1 cellular context compared by ENCODE assay signal in the genomic region with DNA sequence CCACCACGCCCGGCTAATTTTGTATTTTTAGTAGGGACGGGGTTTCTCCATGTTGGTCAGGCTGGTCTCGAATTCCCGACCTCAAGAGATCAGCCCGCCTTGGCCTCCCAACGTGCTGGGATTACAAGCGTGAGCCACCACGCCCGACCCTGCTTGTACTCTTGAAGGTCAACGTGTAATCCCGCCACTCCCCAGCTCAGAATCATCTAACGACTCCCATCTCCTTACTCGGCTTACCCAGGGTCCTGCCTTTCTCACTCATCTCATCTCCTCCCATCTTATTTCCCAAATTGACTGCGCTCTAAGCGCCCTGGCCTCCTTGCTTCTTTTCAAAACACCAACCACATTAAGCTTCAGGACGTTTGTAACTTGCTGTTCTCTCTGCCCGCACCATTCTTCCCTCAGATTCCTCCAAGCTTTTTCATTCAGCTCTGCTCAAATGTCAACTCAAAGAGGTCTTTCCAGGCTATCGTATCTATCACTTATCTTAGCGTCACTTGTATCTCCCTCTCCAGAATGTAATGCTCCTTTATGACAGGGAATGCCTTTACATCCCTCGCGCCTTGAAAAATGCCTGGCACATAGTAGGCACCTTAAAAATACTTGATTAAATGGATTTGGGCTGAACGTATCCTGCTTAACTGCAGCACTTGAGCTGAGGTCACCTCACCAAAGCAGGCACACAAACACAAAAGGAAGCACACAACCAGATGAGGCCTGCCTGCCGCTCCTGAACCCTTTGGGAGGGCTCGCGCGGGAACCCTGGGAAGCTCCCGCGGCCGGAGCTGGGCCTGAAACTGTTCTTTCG.
TF ChIP-seq lines count a peak whose summit lies in the region.

No MANE protein-coding gene starts in this region.

TF ChIP-seq in HepG2, 621 proteins besides CTCF, POLR2A, EP300 and RAD21 (continued from another document and continues in another):
- TF ChIP-seq, protein P1, sequence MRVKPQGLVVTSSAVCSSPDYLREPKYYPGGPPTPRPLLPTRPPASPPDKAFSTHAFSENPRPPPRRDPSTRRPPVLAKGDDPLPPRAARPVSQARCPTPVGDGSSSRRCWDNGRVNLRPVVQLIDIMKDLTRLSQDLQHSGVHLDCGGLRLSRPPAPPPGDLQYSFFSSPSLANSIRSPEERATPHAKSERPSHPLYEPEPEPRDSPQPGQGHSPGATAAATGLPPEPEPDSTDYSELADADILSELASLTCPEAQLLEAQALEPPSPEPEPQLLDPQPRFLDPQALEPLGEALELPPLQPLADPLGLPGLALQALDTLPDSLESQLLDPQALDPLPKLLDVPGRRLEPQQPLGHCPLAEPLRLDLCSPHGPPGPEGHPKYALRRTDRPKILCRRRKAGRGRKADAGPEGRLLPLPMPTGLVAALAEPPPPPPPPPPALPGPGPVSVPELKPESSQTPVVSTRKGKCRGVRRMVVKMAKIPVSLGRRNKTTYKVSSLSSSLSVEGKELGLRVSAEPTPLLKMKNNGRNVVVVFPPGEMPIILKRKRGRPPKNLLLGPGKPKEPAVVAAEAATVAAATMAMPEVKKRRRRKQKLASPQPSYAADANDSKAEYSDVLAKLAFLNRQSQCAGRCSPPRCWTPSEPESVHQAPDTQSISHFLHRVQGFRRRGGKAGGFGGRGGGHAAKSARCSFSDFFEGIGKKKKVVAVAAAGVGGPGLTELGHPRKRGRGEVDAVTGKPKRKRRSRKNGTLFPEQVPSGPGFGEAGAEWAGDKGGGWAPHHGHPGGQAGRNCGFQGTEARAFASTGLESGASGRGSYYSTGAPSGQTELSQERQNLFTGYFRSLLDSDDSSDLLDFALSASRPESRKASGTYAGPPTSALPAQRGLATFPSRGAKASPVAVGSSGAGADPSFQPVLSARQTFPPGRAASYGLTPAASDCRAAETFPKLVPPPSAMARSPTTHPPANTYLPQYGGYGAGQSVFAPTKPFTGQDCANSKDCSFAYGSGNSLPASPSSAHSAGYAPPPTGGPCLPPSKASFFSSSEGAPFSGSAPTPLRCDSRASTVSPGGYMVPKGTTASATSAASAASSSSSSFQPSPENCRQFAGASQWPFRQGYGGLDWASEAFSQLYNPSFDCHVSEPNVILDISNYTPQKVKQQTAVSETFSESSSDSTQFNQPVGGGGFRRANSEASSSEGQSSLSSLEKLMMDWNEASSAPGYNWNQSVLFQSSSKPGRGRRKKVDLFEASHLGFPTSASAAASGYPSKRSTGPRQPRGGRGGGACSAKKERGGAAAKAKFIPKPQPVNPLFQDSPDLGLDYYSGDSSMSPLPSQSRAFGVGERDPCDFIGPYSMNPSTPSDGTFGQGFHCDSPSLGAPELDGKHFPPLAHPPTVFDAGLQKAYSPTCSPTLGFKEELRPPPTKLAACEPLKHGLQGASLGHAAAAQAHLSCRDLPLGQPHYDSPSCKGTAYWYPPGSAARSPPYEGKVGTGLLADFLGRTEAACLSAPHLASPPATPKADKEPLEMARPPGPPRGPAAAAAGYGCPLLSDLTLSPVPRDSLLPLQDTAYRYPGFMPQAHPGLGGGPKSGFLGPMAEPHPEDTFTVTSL (CRISPR knock-in tag; IDR thresholded peaks at IDR 0.05; ENCODE audit: borderline replicate concordance), result no peak
- TF ChIP-seq PTBP1 (IDR thresholded peaks at IDR 0.05; ENCODE audit: low read depth, low read length, poor library complexity, severe bottlenecking), result no peak
- TF ChIP-seq, protein P2, sequence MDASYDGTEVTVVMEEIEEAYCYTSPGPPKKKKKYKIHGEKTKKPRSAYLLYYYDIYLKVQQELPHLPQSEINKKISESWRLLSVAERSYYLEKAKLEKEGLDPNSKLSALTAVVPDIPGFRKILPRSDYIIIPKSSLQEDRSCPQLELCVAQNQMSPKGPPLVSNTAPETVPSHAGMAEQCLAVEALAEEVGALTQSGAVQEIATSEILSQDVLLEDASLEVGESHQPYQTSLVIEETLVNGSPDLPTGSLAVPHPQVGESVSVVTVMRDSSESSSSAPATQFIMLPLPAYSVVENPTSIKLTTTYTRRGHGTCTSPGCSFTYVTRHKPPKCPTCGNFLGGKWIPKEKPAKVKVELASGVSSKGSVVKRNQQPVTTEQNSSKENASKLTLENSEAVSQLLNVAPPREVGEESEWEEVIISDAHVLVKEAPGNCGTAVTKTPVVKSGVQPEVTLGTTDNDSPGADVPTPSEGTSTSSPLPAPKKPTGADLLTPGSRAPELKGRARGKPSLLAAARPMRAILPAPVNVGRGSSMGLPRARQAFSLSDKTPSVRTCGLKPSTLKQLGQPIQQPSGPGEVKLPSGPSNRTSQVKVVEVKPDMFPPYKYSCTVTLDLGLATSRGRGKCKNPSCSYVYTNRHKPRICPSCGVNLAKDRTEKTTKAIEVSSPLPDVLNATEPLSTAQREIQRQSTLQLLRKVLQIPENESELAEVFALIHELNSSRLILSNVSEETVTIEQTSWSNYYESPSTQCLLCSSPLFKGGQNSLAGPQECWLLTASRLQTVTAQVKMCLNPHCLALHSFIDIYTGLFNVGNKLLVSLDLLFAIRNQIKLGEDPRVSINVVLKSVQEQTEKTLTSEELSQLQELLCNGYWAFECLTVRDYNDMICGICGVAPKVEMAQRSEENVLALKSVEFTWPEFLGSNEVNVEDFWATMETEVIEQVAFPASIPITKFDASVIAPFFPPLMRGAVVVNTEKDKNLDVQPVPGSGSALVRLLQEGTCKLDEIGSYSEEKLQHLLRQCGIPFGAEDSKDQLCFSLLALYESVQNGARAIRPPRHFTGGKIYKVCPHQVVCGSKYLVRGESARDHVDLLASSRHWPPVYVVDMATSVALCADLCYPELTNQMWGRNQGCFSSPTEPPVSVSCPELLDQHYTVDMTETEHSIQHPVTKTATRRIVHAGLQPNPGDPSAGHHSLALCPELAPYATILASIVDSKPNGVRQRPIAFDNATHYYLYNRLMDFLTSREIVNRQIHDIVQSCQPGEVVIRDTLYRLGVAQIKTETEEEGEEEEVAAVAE (CRISPR knock-in tag; IDR thresholded peaks at IDR 0.05; ENCODE audit: borderline replicate concordance), result no peak
- TF ChIP-seq ZSCAN29 (CRISPR knock-in tag; conservative IDR thresholded peaks at IDR 0.05), result no peak
- TF ChIP-seq, protein P3, sequence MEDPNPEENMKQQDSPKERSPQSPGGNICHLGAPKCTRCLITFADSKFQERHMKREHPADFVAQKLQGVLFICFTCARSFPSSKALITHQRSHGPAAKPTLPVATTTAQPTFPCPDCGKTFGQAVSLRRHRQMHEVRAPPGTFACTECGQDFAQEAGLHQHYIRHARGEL (CRISPR knock-in tag; IDR thresholded peaks at IDR 0.05), result 0 out of 2 replicates have a peak, but pooled peaks have one; percentile 16
- TF ChIP-seq ZNF563 (CRISPR knock-in tag; IDR thresholded peaks at IDR 0.05), result 0 out of 2 replicates have a peak, but pooled peaks have one; percentile 25
- TF ChIP-seq NFE2 (CRISPR knock-in tag; IDR thresholded peaks at IDR 0.05), result no peak
- TF ChIP-seq, protein P4, sequence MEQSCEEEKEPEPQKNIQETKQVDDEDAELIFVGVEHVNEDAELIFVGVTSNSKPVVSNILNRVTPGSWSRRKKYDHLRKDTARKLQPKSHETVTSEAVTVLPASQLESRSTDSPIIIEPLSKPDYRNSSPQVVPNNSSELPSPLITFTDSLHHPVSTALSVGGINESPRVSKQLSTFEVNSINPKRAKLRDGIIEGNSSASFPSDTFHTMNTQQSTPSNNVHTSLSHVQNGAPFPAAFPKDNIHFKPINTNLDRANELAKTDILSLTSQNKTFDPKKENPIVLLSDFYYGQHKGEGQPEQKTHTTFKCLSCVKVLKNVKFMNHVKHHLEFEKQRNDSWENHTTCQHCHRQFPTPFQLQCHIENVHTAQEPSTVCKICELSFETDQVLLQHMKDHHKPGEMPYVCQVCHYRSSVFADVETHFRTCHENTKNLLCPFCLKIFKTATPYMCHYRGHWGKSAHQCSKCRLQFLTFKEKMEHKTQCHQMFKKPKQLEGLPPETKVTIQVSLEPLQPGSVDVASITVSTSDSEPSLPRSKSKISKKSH (CRISPR knock-in tag; IDR thresholded peaks at IDR 0.05; ENCODE audit: borderline replicate concordance), result no peak
- TF ChIP-seq, protein P5, sequence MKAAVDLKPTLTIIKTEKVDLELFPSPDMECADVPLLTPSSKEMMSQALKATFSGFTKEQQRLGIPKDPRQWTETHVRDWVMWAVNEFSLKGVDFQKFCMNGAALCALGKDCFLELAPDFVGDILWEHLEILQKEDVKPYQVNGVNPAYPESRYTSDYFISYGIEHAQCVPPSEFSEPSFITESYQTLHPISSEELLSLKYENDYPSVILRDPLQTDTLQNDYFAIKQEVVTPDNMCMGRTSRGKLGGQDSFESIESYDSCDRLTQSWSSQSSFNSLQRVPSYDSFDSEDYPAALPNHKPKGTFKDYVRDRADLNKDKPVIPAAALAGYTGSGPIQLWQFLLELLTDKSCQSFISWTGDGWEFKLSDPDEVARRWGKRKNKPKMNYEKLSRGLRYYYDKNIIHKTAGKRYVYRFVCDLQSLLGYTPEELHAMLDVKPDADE (CRISPR knock-in tag; IDR thresholded peaks at IDR 0.05), result no peak
- no peak for TF ChIP-seq HOXA7 (CRISPR knock-in tag; IDR thresholded peaks at IDR 0.05)
- no peak for TF ChIP-seq SRY (CRISPR knock-in tag; IDR thresholded peaks at IDR 0.05)
- peak; percentile 16; the same call in 1 of the 2 replicates for TF ChIP-seq SALL1 (CRISPR knock-in tag; IDR thresholded peaks at IDR 0.05)
- TF ChIP-seq, protein P6, sequence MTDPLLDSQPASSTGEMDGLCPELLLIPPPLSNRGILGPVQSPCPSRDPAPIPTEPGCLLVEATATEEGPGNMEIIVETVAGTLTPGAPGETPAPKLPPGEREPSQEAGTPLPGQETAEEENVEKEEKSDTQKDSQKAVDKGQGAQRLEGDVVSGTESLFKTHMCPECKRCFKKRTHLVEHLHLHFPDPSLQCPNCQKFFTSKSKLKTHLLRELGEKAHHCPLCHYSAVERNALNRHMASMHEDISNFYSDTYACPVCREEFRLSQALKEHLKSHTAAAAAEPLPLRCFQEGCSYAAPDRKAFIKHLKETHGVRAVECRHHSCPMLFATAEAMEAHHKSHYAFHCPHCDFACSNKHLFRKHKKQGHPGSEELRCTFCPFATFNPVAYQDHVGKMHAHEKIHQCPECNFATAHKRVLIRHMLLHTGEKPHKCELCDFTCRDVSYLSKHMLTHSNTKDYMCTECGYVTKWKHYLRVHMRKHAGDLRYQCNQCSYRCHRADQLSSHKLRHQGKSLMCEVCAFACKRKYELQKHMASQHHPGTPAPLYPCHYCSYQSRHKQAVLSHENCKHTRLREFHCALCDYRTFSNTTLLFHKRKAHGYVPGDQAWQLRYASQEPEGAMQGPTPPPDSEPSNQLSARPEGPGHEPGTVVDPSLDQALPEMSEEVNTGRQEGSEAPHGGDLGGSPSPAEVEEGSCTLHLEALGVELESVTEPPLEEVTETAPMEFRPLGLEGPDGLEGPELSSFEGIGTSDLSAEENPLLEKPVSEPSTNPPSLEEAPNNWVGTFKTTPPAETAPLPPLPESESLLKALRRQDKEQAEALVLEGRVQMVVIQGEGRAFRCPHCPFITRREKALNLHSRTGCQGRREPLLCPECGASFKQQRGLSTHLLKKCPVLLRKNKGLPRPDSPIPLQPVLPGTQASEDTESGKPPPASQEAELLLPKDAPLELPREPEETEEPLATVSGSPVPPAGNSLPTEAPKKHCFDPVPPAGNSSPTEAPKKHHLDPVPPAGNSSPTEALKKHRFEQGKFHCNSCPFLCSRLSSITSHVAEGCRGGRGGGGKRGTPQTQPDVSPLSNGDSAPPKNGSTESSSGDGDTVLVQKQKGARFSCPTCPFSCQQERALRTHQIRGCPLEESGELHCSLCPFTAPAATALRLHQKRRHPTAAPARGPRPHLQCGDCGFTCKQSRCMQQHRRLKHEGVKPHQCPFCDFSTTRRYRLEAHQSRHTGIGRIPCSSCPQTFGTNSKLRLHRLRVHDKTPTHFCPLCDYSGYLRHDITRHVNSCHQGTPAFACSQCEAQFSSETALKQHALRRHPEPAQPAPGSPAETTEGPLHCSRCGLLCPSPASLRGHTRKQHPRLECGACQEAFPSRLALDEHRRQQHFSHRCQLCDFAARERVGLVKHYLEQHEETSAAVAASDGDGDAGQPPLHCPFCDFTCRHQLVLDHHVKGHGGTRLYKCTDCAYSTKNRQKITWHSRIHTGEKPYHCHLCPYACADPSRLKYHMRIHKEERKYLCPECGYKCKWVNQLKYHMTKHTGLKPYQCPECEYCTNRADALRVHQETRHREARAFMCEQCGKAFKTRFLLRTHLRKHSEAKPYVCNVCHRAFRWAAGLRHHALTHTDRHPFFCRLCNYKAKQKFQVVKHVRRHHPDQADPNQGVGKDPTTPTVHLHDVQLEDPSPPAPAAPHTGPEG (CRISPR knock-in tag; IDR thresholded peaks at IDR 0.05), result no peak
- TF ChIP-seq HOXD1 (CRISPR knock-in tag; IDR thresholded peaks at IDR 0.05), result no peak
- no peak for TF ChIP-seq SOX5 (CRISPR knock-in tag; IDR thresholded peaks at IDR 0.05; ENCODE audit: borderline replicate concordance)
- TF ChIP-seq, protein P7, sequence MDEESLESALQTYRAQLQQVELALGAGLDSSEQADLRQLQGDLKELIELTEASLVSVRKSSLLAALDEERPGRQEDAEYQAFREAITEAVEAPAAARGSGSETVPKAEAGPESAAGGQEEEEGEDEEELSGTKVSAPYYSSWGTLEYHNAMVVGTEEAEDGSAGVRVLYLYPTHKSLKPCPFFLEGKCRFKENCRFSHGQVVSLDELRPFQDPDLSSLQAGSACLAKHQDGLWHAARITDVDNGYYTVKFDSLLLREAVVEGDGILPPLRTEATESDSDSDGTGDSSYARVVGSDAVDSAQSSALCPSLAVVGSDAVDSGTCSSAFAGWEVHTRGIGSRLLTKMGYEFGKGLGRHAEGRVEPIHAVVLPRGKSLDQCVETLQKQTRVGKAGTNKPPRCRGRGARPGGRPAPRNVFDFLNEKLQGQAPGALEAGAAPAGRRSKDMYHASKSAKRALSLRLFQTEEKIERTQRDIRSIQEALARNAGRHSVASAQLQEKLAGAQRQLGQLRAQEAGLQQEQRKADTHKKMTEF (CRISPR knock-in tag; IDR thresholded peaks at IDR 0.05), result no peak
- TF ChIP-seq LCORL (IDR thresholded peaks at IDR 0.05), result no peak
- TF ChIP-seq LCORL (CRISPR knock-in tag; IDR thresholded peaks at IDR 0.05), result no peak
- peak; percentile 15; the same call in 1 of the 2 replicates for TF ChIP-seq GFI1 (CRISPR knock-in tag; IDR thresholded peaks at IDR 0.05; ENCODE audit: borderline replicate concordance)
- TF ChIP-seq ZNF343 (CRISPR knock-in tag; IDR thresholded peaks at IDR 0.05), result no peak
- no peak for TF ChIP-seq JUNB (CRISPR knock-in tag; IDR thresholded peaks at IDR 0.05; ENCODE audit: borderline replicate concordance)
- no peak for TF ChIP-seq TCF7 (IDR thresholded peaks at IDR 0.05; ENCODE audit: low read depth)
- TF ChIP-seq ZNF34 (CRISPR knock-in tag; IDR thresholded peaks at IDR 0.05; ENCODE audit: borderline replicate concordance), result no peak
- no peak for TF ChIP-seq TEAD3 (CRISPR knock-in tag; optimal IDR thresholded peaks at IDR 0.05; ENCODE audit: borderline replicate concordance)
- no peak for TF ChIP-seq ZNF260 (CRISPR knock-in tag; IDR thresholded peaks at IDR 0.05; ENCODE audit: borderline replicate concordance, low read depth)
- TF ChIP-seq RCOR2 (CRISPR knock-in tag; IDR thresholded peaks at IDR 0.05), result no peak
- TF ChIP-seq, protein P8, sequence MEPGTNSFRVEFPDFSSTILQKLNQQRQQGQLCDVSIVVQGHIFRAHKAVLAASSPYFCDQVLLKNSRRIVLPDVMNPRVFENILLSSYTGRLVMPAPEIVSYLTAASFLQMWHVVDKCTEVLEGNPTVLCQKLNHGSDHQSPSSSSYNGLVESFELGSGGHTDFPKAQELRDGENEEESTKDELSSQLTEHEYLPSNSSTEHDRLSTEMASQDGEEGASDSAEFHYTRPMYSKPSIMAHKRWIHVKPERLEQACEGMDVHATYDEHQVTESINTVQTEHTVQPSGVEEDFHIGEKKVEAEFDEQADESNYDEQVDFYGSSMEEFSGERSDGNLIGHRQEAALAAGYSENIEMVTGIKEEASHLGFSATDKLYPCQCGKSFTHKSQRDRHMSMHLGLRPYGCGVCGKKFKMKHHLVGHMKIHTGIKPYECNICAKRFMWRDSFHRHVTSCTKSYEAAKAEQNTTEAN (CRISPR knock-in tag; conservative IDR thresholded peaks at IDR 0.05), result no peak
- TF ChIP-seq TBX2 (CRISPR knock-in tag; IDR thresholded peaks at IDR 0.05; ENCODE audit: borderline replicate concordance), result no peak
- TF ChIP-seq DNMT3B (CRISPR knock-in tag; conservative IDR thresholded peaks at IDR 0.05), result no peak
